ENCODE assay signal across 2 cellular contexts in the genomic region with DNA sequence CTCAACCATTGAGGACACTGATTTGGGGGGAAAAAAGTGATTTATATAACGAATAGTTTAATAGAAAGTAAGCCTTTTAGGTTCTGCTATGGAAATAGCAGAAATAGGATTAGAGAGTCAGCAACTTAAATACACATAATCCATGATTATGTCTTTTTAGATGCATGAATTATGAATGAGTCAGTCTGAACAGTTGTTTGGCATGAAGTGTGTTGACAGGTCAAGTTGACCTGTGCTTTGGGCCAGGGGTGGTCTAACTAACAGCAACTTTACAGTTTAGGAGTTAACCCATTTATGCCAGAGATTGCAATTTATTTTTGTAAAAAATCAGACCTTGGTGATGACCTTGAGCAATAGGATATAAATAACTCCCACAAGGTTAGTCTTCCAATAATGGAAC.
TF ChIP-seq lines count a peak whose summit lies in the region.

No MANE protein-coding gene starts in this region.

TF ChIP-seq in IMR-90, 13 proteins besides CTCF, POLR2A, EP300 and RAD21:
- TF ChIP-seq NFE2L2 (IDR thresholded peaks at IDR 0.05; ENCODE audit: low read depth, low read length) (no peak), MXI1 (IDR thresholded peaks at IDR 0.05; ENCODE audit: borderline replicate concordance, low read depth, low read length) (no peak), FOS (IDR thresholded peaks at IDR 0.05; ENCODE audit: low read depth, low read length) (no peak), SMC3 (IDR thresholded peaks at IDR 0.05; ENCODE audit: low read depth, low read length) (no peak), RCOR1 (IDR thresholded peaks at IDR 0.05; ENCODE audit: insufficient replicate concordance, low read length) (no peak), CEBPB (IDR thresholded peaks at IDR 0.05; ENCODE audit: low read depth, low read length) (no peak), RFX5 (IDR thresholded peaks at IDR 0.05; ENCODE audit: low read depth, low read length) (no peak), MAZ (IDR thresholded peaks at IDR 0.05; ENCODE audit: borderline replicate concordance, low read depth, low read length) (no peak), MAFK (IDR thresholded peaks at IDR 0.05; ENCODE audit: low read depth, low read length) (no peak), BHLHE40 (IDR thresholded peaks at IDR 0.05; ENCODE audit: low read depth, low read length) (no peak), CHD1 (IDR thresholded peaks at IDR 0.05; ENCODE audit: low read depth, low read length) (no peak), USF2 (IDR thresholded peaks at IDR 0.05; ENCODE audit: low read depth, low read length) (no peak)
- TF ChIP-seq, protein P1, sequence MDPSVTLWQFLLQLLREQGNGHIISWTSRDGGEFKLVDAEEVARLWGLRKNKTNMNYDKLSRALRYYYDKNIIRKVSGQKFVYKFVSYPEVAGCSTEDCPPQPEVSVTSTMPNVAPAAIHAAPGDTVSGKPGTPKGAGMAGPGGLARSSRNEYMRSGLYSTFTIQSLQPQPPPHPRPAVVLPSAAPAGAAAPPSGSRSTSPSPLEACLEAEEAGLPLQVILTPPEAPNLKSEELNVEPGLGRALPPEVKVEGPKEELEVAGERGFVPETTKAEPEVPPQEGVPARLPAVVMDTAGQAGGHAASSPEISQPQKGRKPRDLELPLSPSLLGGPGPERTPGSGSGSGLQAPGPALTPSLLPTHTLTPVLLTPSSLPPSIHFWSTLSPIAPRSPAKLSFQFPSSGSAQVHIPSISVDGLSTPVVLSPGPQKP (IDR thresholded peaks at IDR 0.05; ENCODE audit: borderline replicate concordance, low read depth, low read length), result no peak

TF ChIP-seq in endothelial cell of umbilical vein, 7 proteins besides CTCF, POLR2A, EP300 and RAD21:
- no peak for TF ChIP-seq POLR2AphosphoS5 (IDR thresholded peaks at IDR 0.05; ENCODE audit: insufficient read depth, low read depth, low read length)
- TF ChIP-seq MYC (IDR thresholded peaks at IDR 0.05; ENCODE audit: low read depth, low read length), result no peak
- TF ChIP-seq JUN (IDR thresholded peaks at IDR 0.05; ENCODE audit: borderline replicate concordance, insufficient read depth, insufficient read length, low read depth), result no peak
- TF ChIP-seq GATA2 (IDR thresholded peaks at IDR 0.05; ENCODE audit: insufficient read depth, insufficient read length, low read depth, low read length), result no peak
- TF ChIP-seq FOS (IDR thresholded peaks at IDR 0.05; ENCODE audit: borderline replicate concordance, insufficient read depth, low read length), result no peak
TF ChIP-seq in endothelial cell of umbilical vein: peak in this region for 0.
